Comparison of ENCODE assay signal across 10 cellular contexts in the genomic region with DNA sequence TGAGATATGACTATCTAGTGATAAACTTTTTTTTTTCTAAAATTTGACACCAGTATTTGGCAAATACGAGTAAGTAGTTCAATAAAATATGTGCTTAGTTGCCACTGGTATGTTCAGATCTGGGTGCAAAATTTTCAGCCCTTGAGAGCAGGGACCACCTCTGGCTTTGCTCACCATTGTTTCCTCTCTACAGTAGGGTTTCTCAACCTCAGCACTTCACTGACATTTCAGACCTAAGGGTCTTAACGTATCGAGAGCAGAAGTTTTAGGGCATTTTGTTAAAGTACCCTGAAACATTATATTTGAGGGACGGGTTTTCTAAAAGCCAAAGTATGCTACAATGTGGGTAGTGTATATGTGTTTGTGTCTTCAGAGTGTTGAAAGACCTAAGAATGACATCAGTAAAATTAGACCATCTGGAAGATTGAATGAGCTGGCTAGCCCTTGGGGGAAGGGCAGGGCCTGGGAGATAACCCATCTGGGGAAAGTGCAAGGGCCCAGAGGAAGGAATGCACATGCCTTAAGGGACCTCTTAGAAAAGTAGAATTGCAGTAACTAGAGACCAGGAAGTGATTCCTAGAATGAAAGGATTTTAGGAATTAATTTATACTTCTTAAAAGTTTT. TPM values are rescaled to one million over a fixed set of nuclear protein-coding genes. Genes with fewer than 3 reads are reported as not detected.
DNase-seq lines count a peak whose midpoint lies in the region; ATAC-seq and TF ChIP-seq lines count a peak whose summit lies in the region.
"Had no signal": no experiment of that assay in that cellular context is flagged by ENCODE, and none has a peak within 500 bp of the region (broad histone marks: within the 10 kb centered on the region; RNA-seq: fewer than 3 reads in every experiment).

No MANE protein-coding gene starts in this region.

- H2BK15ac ChIP-seq in mesenchymal stem cell (ENCODE audit: low read depth, poor library complexity, severe bottlenecking) = no peak overlapping the region

- peak overlapping the region in 1 of 2 experiments; percentile 79 for H3K4ac ChIP-seq in mesenchymal stem cell (ENCODE audit: low read depth in 1 of 2, low read length in 2 of 2)

- peak overlapping the region; percentile 12 for H2BK120ac ChIP-seq in mesenchymal stem cell (ENCODE audit: low read depth, low read length)

- no peak overlapping the region for H2BK5ac ChIP-seq in mesenchymal stem cell (ENCODE audit: low read depth, low read length, poor library complexity, severe bottlenecking)

- no peak overlapping the region for H4K91ac ChIP-seq in mesenchymal stem cell (ENCODE audit: low read length)

- H3K4me1 ChIP-seq in BLaER1 treated with 17β-estradiol and CSF1 and Interleukin-3, amounts not matched to agents 10 nM and 100 nM = peaks cover 28 to 46% (median 38%) of the 10 kb centered on the region in 10 experiments
- peaks cover 2% of the 10 kb centered on the region for H3K4me1 ChIP-seq in mesenchymal stem cell (ENCODE audit: control insufficient read depth, insufficient read depth, low read depth, low read length)

- H2AK5ac ChIP-seq in mesenchymal stem cell (ENCODE audit: low read length, severe bottlenecking) = no peak overlapping the region

- H3K27ac Mint-ChIP-seq in chondrocyte (ENCODE audit: unreplicated experiment) = peak overlapping the region; percentile 65

- H3K27me3 Mint-ChIP-seq in chondrocyte (ENCODE audit: low read depth) = no peaks in the 10 kb centered on the region

- H4K20me1 ChIP-seq in BLaER1 treated with 17β-estradiol and CSF1 and Interleukin-3, amounts not matched to agents 10 nM and 100 nM = peaks cover 4 to 100% (median 95%) of the 10 kb centered on the region in 11 experiments; a peak in 20 of 22 replicates

- 32% methylated on average over 4 of the region's 4 CpGs for WGBS in mesenchymal stem cell

- no peak overlapping the region for H3K14ac ChIP-seq in mesenchymal stem cell (ENCODE audit: low read length in 2 of 2)

- H3K27me3 ChIP-seq in BLaER1 treated with 17β-estradiol and CSF1 and Interleukin-3, amounts not matched to agents 10 nM and 100 nM = no peaks in the 10 kb centered on the region
- no peaks in the 10 kb centered on the region for H3K27me3 ChIP-seq in mesenchymal stem cell (ENCODE audit: control insufficient read depth in 1 of 2, insufficient read depth in 1 of 2, low read length in 2 of 2)

- H3K23ac ChIP-seq in mesenchymal stem cell (ENCODE audit: low read length in 2 of 2) = no peak overlapping the region

- DNase-seq in M059J (ENCODE audit: low read depth) (peak; percentile 87), chondrocyte (ENCODE audit: low spot score) (no peak), mesenchymal stem cell (peak; percentile 93), NCI-H2227 treated with DMSO at 0.1 percent for 48 hours (lab: John Stamatoyannopoulos, UW) (no peak), pons (ENCODE audit: low spot score) (no peak)
- DNase-seq in activated CD4-positive, alpha-beta T cell treated with anti-CD3 and anti-CD28 coated beads, Interleukin-2, amount 50 U/mL, for 4 hours = no peak
- DNase-seq: NCI-H510A; stimulated activated CD4-positive, alpha-beta T cell treated with anti-CD3 and anti-CD28 coated beads, Interleukin-4, amount 100 ng/mL, for 4 hours had no signal

- H2AFZ ChIP-seq in mesenchymal stem cell (ENCODE audit: low read depth, low read length) = no peak overlapping the region

- no peaks in the 10 kb centered on the region for H3K36me3 Mint-ChIP-seq in chondrocyte (ENCODE audit: low read depth)

- peak overlapping the region in 5 of 11 experiments; percentile 12 to 52 (median 32); a peak in 7 of 22 replicates for H3K27ac ChIP-seq in BLaER1 treated with 17β-estradiol and CSF1 and Interleukin-3, amounts not matched to agents 10 nM and 100 nM
- no peak overlapping the region for H3K27ac ChIP-seq in mesenchymal stem cell (ENCODE audit: low read length, poor library complexity, severe bottlenecking)

- H4K8ac ChIP-seq in mesenchymal stem cell (ENCODE audit: low read length) = no peak overlapping the region

- H3K9ac ChIP-seq in BLaER1 treated with 17β-estradiol and CSF1 and Interleukin-3, amounts not matched to agents 10 nM and 100 nM = no peak overlapping the region
- peak overlapping the region; percentile 53 for H3K9ac ChIP-seq in mesenchymal stem cell (ENCODE audit: low read length)

- H3K4me2 ChIP-seq in BLaER1 treated with 17β-estradiol and CSF1 and Interleukin-3, amounts not matched to agents 10 nM and 100 nM = peak overlapping the region; percentile 14 to 64 (median 51); a peak in 19 of 22 replicates
- H3K4me2 ChIP-seq in mesenchymal stem cell (ENCODE audit: low read length, poor library complexity, severe bottlenecking) = no peak overlapping the region

- H3K9me3 ChIP-seq in BLaER1 treated with 17β-estradiol and CSF1 and Interleukin-3, amounts not matched to agents 10 nM and 100 nM (replicated peaks in 1 of 11) = no peaks in the 10 kb centered on the region
- H3K9me3 ChIP-seq in mesenchymal stem cell (ENCODE audit: control insufficient read depth, low read length) = no peaks in the 10 kb centered on the region

- H3K18ac ChIP-seq in mesenchymal stem cell (ENCODE audit: low read depth in 1 of 2, low read length in 2 of 2) = peak overlapping the region in 1 of 2 experiments; percentile 48

- H3K4me3 Mint-ChIP-seq in chondrocyte (ENCODE audit: unreplicated experiment) = no peak overlapping the region

- no peak for ATAC-seq in GM18502 (IDR thresholded peaks at IDR 0.05; ENCODE audit: poor library complexity, unreplicated experiment)

- peak; percentile 26 for TF ChIP-seq CTCF in chondrocyte (IDR thresholded peaks at IDR 0.05)

- H3K4me3 ChIP-seq in BLaER1 treated with 17β-estradiol and CSF1 and Interleukin-3, amounts not matched to agents 10 nM and 100 nM = no peak overlapping the region
- H3K4me3 ChIP-seq in mesenchymal stem cell (ENCODE audit: insufficient read depth in 1 of 2, low read depth in 1 of 2, low read length in 2 of 2) = peak overlapping the region in 1 of 2 experiments; percentile 42

- peak overlapping the region; percentile 7 to 83 for H2BK12ac ChIP-seq in mesenchymal stem cell (ENCODE audit: low read length in 2 of 2)

- no peaks in the 10 kb centered on the region for H3K9me3 Mint-ChIP-seq in chondrocyte (ENCODE audit: low read depth)

- H3K36me3 ChIP-seq in BLaER1 treated with 17β-estradiol and CSF1 and Interleukin-3, amounts not matched to agents 10 nM and 100 nM = peaks cover 0 to 34% (median 25%) of the 10 kb centered on the region in 11 experiments; a peak in 16 of 22 replicates
- no peaks in the 10 kb centered on the region for H3K36me3 ChIP-seq in mesenchymal stem cell (ENCODE audit: control insufficient read depth in 1 of 2, insufficient read depth in 2 of 2, low read depth in 1 of 2, low read length in 2 of 2)

- H3K79me1 ChIP-seq in mesenchymal stem cell (replicated peaks; ENCODE audit: low read length, poor library complexity, severe bottlenecking) = peaks cover 12% of the 10 kb centered on the region

- peaks cover 40% of the 10 kb centered on the region for H3K4me1 Mint-ChIP-seq in chondrocyte (ENCODE audit: low read depth)

RNA-seq across cellular contexts. Expression of a gene that starts 11.8 kb away (rescaled TPM):
- total RNA-seq in M059J (2014; rRNA removed; shearing (Covaris generic)) = 95.2 and 102 TPM in 2 replicates
- total RNA-seq in chondrocyte = 42.6 to 50.0 TPM (median 44.8 TPM) in 3 replicates
- 47.8 TPM for polyA plus RNA-seq in mesenchymal stem cell (2013, experiment 1 of 2)
- polyA plus RNA-seq in mesenchymal stem cell (2013, experiment 2 of 2) = 48.5 TPM

RNA-seq across cellular contexts. Expression of a gene that starts 12.2 kb away (rescaled TPM):
- 34.8 and 39.2 TPM in 2 replicates for total RNA-seq in M059J (2014; rRNA removed; shearing (Covaris generic))
- total RNA-seq in chondrocyte = 18.0 to 23.3 TPM (median 21.8 TPM) in 3 replicates
- 15.2 TPM for polyA plus RNA-seq in mesenchymal stem cell (2013, experiment 1 of 2)
- polyA plus RNA-seq in mesenchymal stem cell (2013, experiment 2 of 2) = 15.9 TPM

Comparison
In these comparisons a context has a peak if more than half of its experiments do, and no peak if none do; other contexts are left out.
1. DNase-seq: peak in M059J (single experiment) and mesenchymal stem cell (single experiment); none in chondrocyte (single experiment), NCI-H2227 treated with DMSO at 0.1 percent for 48 hours (single experiment), activated CD4-positive, alpha-beta T cell treated with anti-CD3 and anti-CD28 coated beads, Interleukin-2, amount 50 U/mL, for 4 hours (0 of 2) and pons (single experiment).